8 cellular contexts compared by ENCODE assay signal in the genomic region with DNA sequence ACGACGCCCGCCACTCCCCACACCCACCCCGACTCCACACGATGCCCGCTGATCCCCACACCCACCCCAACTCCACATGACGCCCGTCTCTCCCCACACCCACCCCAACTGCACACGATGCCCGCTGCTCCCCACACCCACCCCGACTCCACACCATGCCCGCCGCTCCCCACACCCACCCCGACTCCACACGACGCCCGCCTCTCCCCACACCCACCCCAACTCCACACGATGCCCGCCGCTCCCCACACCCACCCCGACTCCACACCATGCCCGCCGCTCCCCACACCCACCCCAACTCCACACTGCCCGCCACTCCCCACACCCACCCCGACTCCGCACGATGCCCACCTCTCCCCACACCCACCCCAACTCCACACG.
"Had no signal": no experiment of that assay in that cellular context is flagged by ENCODE, and none has a peak within 500 bp of the region (broad histone marks: within the 10 kb centered on the region; RNA-seq: fewer than 3 reads in every experiment).

No MANE protein-coding gene starts in this region.

- H3K9me3 ChIP-seq: HAP-1 had no signal

- H3K27ac ChIP-seq: GM23248, HL-60 had no signal

- DNase-seq: GM23248, GOT3, HFFc6, IMR-90 had no signal

- H3K36me3 ChIP-seq: HAP-1 had no signal

- H3K4me3 ChIP-seq: GM23248, HAP-1, K562 had no signal

- H3K27ac Mint-ChIP-seq: HFFc6 had no signal

- H3K4me3 Mint-ChIP-seq: HFFc6 had no signal

- H2AFZ ChIP-seq: GM23248 had no signal

- ATAC-seq: HCT116, K562 had no signal

- H3K4me1 ChIP-seq: HAP-1 had no signal

- H3K9ac ChIP-seq: GM23248 had no signal
